Comparison of ENCODE assay signal across 8 cellular contexts in genomic region chr7:35038340-35038738, GRCh38. TPM values are rescaled to one million over a fixed set of nuclear protein-coding genes. Genes with fewer than 3 reads are reported as not detected.
DNase-seq lines count a peak whose midpoint lies in the region; ATAC-seq and TF ChIP-seq lines count a peak whose summit lies in the region.

No MANE protein-coding gene starts in this region.

- no peak overlapping the region for H3K27ac ChIP-seq in SJSA1
- peak overlapping the region; percentile 77 to 92 (median 86) for H3K27ac ChIP-seq in esophagus squamous epithelium
- H3K27ac ChIP-seq in psoas muscle: peak overlapping the region; percentile 85

- in situ Hi-C loops in GM13976 (cut with MboI; ENCODE audit: low sequenced_read_pairs, unreplicated experiment): no loop called here

- H3K36me3 ChIP-seq in SJSA1 (peaks cover 3% of the 10 kb centered on the region; the same call in 1 of the 2 replicates), esophagus squamous epithelium (no peaks in the 10 kb centered on the region), psoas muscle (ENCODE audit: insufficient read depth in 1 of 2, low read depth in 1 of 2) (no peaks in the 10 kb centered on the region)

- DNase-seq in SJSA1 (ENCODE audit: low read depth in 1 of 2, low spot score in 2 of 2): no peak
- no peak for DNase-seq in esophagus squamous epithelium (lab: John Stamatoyannopoulos, UW)
- no peak for DNase-seq in psoas muscle
- no peak for DNase-seq in activated effector memory CD4-positive, alpha-beta T cell treated with anti-CD3 and anti-CD28 coated beads, Interleukin-2, amount 50 U/mL, for 16 hours
- no peak for DNase-seq in GM13976 (ENCODE audit: low spot score)

- H3K4me3 ChIP-seq in GM08714 (ENCODE audit: low read length) (peak overlapping the region; percentile 72), SJSA1 (peak overlapping the region; percentile 96), esophagus squamous epithelium (peak overlapping the region; percentile 57 to 87 (median 74)), psoas muscle (peak overlapping the region; percentile 80)

- no peak for ATAC-seq in psoas muscle
- ATAC-seq in GM19328 (IDR thresholded peaks at IDR 0.05; ENCODE audit: unreplicated experiment): no peak
- no peak for ATAC-seq in HG03139 (IDR thresholded peaks at IDR 0.05; ENCODE audit: unreplicated experiment)

- TF ChIP-seq POLR2A in esophagus squamous epithelium (IDR thresholded peaks at IDR 0.05): no peak

- TF ChIP-seq CTCF in esophagus squamous epithelium (IDR thresholded peaks at IDR 0.05) (no peak), psoas muscle (IDR thresholded peaks at IDR 0.05) (no peak), GM13976 (IDR thresholded peaks at IDR 0.05; ENCODE audit: borderline replicate concordance, control extremely low read depth, extremely low read depth, insufficient read depth, missing control alignments) (no peak)

- intact Hi-C loops in esophagus squamous epithelium (cut with DNase I): no loop called here
- intact Hi-C loops in psoas muscle (cut with DNase I): loop anchor here in 1 of 2 donors (10.0 kb wide), 1 partner anchor 214 kb away; no protein-coding TSS in a partner anchor

- H3K9me3 ChIP-seq in SJSA1 (replicated peaks) (no peaks in the 10 kb centered on the region), esophagus squamous epithelium (no peaks in the 10 kb centered on the region), psoas muscle (no peaks in the 10 kb centered on the region)

- peaks cover 25% of the 10 kb centered on the region for H3K4me1 ChIP-seq in SJSA1 (replicated peaks)
- H3K4me1 ChIP-seq in esophagus squamous epithelium: peaks cover 13 to 30% (median 16%) of the 10 kb centered on the region in 3 donors
- H3K4me1 ChIP-seq in psoas muscle: peaks cover 17% of the 10 kb centered on the region

- H3K27me3 ChIP-seq in SJSA1 (replicated peaks) (no peaks in the 10 kb centered on the region), esophagus squamous epithelium (no peaks in the 10 kb centered on the region), psoas muscle (ENCODE audit: insufficient read depth in 3 of 3, low read length in 2 of 3) (no peaks in the 10 kb centered on the region)

- 20 to 30% methylated on average over 8 of the region's 8 CpGs for whole genome bisulfite sequencing in esophagus squamous epithelium, 2 donors
- 32 to 40% (median 34%) methylated on average over 8 of the region's 8 CpGs for WGBS in psoas muscle, 3 donors

RNA-seq across cellular contexts. Expression of gene DPY19L1, which starts 1.1 kb away (rescaled TPM):
- total RNA-seq in SJSA1 (2014; rRNA removed; shearing (Covaris generic)): 29.4 and 52.1 TPM in 2 replicates
- total RNA-seq in esophagus squamous epithelium (10 to 100 TPM in 1 of 4 donors, 1 to 10 TPM in 3; 3.0 to 27.1 (median 9.1) TPM), psoas muscle (1 to 10 TPM; 2.3 to 8.6 (median 5.0) TPM)
- 1 to 10 TPM; 2.4 to 4.6 (median 3.6) TPM for polyA plus RNA-seq in psoas muscle
